Comparison of ENCODE assay signal across 8 cellular contexts in genomic region chr12:6199531-6200265, GRCh38. TPM values are rescaled to one million over a fixed set of nuclear protein-coding genes. Genes with fewer than 3 reads are reported as not detected.
DNase-seq lines count a peak whose midpoint lies in the region; ATAC-seq lines count a peak whose summit lies in the region.

No MANE protein-coding gene starts in this region.

- peak overlapping the region; percentile 46 for H3K4me3 Mint-ChIP-seq in T-helper 2 cell treated with Interferon-gamma antibody and Interleukin-4, amounts not matched to agents 5 μg/mL and 100 μg/mL, for 36 hours
- H3K4me3 Mint-ChIP-seq in activated T-helper 1 cell treated with anti-CD3 and anti-CD28 coated beads, Interleukin-12 subunit alpha, Interleukin-12 subunit beta, Interleukin-2, Interleukin-4 antibody, amounts not matched to agents 30 ng/mL and 10 ng/mL and 1 ng/mL, durations not matched to agents 14 hours and 24 hours and 36 hours = peak overlapping the region; percentile 50

- peak overlapping the region; percentile 65 for H3K4me3 ChIP-seq in skeletal muscle satellite cell (ENCODE audit: low read length)

- H3K4me1 Mint-ChIP-seq in T-helper 2 cell treated with Interferon-gamma antibody and Interleukin-4, amounts not matched to agents 5 μg/mL and 100 μg/mL, for 36 hours (ENCODE audit: low read depth) = peaks cover 14% of the 10 kb centered on the region
- peaks cover 36% of the 10 kb centered on the region for H3K4me1 Mint-ChIP-seq in activated T-helper 1 cell treated with anti-CD3 and anti-CD28 coated beads, Interleukin-12 subunit alpha, Interleukin-12 subunit beta, Interleukin-2, Interleukin-4 antibody, amounts not matched to agents 30 ng/mL and 10 ng/mL and 1 ng/mL, durations not matched to agents 14 hours and 24 hours and 36 hours (ENCODE audit: low read depth)

- no peaks in the 10 kb centered on the region for H3K27me3 ChIP-seq in skeletal muscle satellite cell (ENCODE audit: control insufficient read depth, insufficient read depth, low read length)

- no peaks in the 10 kb centered on the region for H3K9me3 ChIP-seq in skeletal muscle satellite cell (replicated peaks; ENCODE audit: low read length)

- peaks cover 44% of the 10 kb centered on the region for H3K4me1 ChIP-seq in skeletal muscle satellite cell (ENCODE audit: control insufficient read depth, insufficient read depth, low read length)

- H3K4me2 ChIP-seq in skeletal muscle satellite cell (ENCODE audit: low read length) = peak overlapping the region; percentile 82

- peak overlapping the region; percentile 70 for H3K9ac ChIP-seq in skeletal muscle satellite cell (ENCODE audit: low read depth, low read length)

- H3K27me3 Mint-ChIP-seq in T-helper 2 cell treated with Interferon-gamma antibody and Interleukin-4, amounts not matched to agents 5 μg/mL and 100 μg/mL, for 36 hours (ENCODE audit: low read depth) = peaks cover 42% of the 10 kb centered on the region
- peaks cover 27% of the 10 kb centered on the region for H3K27me3 Mint-ChIP-seq in activated T-helper 1 cell treated with anti-CD3 and anti-CD28 coated beads, Interleukin-12 subunit alpha, Interleukin-12 subunit beta, Interleukin-2, Interleukin-4 antibody, amounts not matched to agents 30 ng/mL and 10 ng/mL and 1 ng/mL, durations not matched to agents 14 hours and 24 hours and 36 hours (ENCODE audit: insufficient read depth)

- H3K36me3 Mint-ChIP-seq in T-helper 2 cell treated with Interferon-gamma antibody and Interleukin-4, amounts not matched to agents 5 μg/mL and 100 μg/mL, for 36 hours (ENCODE audit: low read depth) = no peaks in the 10 kb centered on the region
- no peaks in the 10 kb centered on the region for H3K36me3 Mint-ChIP-seq in activated T-helper 1 cell treated with anti-CD3 and anti-CD28 coated beads, Interleukin-12 subunit alpha, Interleukin-12 subunit beta, Interleukin-2, Interleukin-4 antibody, amounts not matched to agents 30 ng/mL and 10 ng/mL and 1 ng/mL, durations not matched to agents 14 hours and 24 hours and 36 hours (ENCODE audit: low read depth)

- no peak for DNase-seq in T-helper 2 cell treated with Interferon-gamma antibody and Interleukin-4, amounts not matched to agents 5 μg/mL and 100 μg/mL, for 36 hours (ENCODE audit: low spot score)
- DNase-seq in T-helper 2 cell (no peak), hepatic stellate cell (ENCODE audit: low spot score) (peak; percentile 73), Ammon's horn (ENCODE audit: low spot score) (no peak)
- DNase-seq in activated T-helper 1 cell treated with anti-CD3 and anti-CD28 coated beads, Interleukin-12 subunit alpha, Interleukin-12 subunit beta, Interleukin-2, Interleukin-4 antibody, amounts not matched to agents 30 ng/mL and 10 ng/mL and 1 ng/mL, durations not matched to agents 14 hours and 24 hours and 36 hours (ENCODE audit: low spot score) = no peak

- H3K27ac Mint-ChIP-seq in T-helper 2 cell treated with Interferon-gamma antibody and Interleukin-4, amounts not matched to agents 5 μg/mL and 100 μg/mL, for 36 hours = peak overlapping the region; percentile 5
- H3K27ac Mint-ChIP-seq in activated T-helper 1 cell treated with anti-CD3 and anti-CD28 coated beads, Interleukin-12 subunit alpha, Interleukin-12 subunit beta, Interleukin-2, Interleukin-4 antibody, amounts not matched to agents 30 ng/mL and 10 ng/mL and 1 ng/mL, durations not matched to agents 14 hours and 24 hours and 36 hours = peak overlapping the region; percentile 45

- no peak for ATAC-seq in HG02678 (IDR thresholded peaks at IDR 0.05; ENCODE audit: unreplicated experiment)
- no peak for ATAC-seq in HG03095 (IDR thresholded peaks at IDR 0.05; ENCODE audit: unreplicated experiment)

- H3K36me3 ChIP-seq in skeletal muscle satellite cell (ENCODE audit: insufficient read depth, low read length) = no peaks in the 10 kb centered on the region

- H3K9me3 Mint-ChIP-seq in T-helper 2 cell treated with Interferon-gamma antibody and Interleukin-4, amounts not matched to agents 5 μg/mL and 100 μg/mL, for 36 hours = no peaks in the 10 kb centered on the region
- H3K9me3 Mint-ChIP-seq in activated T-helper 1 cell treated with anti-CD3 and anti-CD28 coated beads, Interleukin-12 subunit alpha, Interleukin-12 subunit beta, Interleukin-2, Interleukin-4 antibody, amounts not matched to agents 30 ng/mL and 10 ng/mL and 1 ng/mL, durations not matched to agents 14 hours and 24 hours and 36 hours = no peaks in the 10 kb centered on the region

- intact Hi-C loops in activated T-helper 1 cell treated with anti-CD3 and anti-CD28 coated beads, Interleukin-12 subunit alpha, Interleukin-12 subunit beta, Interleukin-2, Interleukin-4 antibody, amounts not matched to agents 30 ng/mL and 10 ng/mL and 1 ng/mL, durations not matched to agents 14 hours and 24 hours and 36 hours (cut with micrococcal nuclease) = loop anchor here (1.0 to 10.0 kb wide), 6 partner anchors 15 to 215 kb away; no protein-coding TSS in a partner anchor

RNA-seq across cellular contexts. Expression of gene CD9, which starts 0.5 kb away (rescaled TPM):
- total RNA-seq in activated T-helper 1 cell treated with anti-CD3 and anti-CD28 coated beads, Interleukin-12 subunit alpha, Interleukin-12 subunit beta, Interleukin-2, Interleukin-4 antibody, amounts not matched to agents 30 ng/mL and 10 ng/mL and 1 ng/mL, durations not matched to agents 14 hours and 24 hours and 36 hours = 47.4 and 50.9 TPM in 2 replicates
- 31.7 and 66.4 TPM in 2 replicates for total RNA-seq in skeletal muscle satellite cell (2012; rRNA removed)
